8 cellular contexts compared by ENCODE assay signal in the genomic region with DNA sequence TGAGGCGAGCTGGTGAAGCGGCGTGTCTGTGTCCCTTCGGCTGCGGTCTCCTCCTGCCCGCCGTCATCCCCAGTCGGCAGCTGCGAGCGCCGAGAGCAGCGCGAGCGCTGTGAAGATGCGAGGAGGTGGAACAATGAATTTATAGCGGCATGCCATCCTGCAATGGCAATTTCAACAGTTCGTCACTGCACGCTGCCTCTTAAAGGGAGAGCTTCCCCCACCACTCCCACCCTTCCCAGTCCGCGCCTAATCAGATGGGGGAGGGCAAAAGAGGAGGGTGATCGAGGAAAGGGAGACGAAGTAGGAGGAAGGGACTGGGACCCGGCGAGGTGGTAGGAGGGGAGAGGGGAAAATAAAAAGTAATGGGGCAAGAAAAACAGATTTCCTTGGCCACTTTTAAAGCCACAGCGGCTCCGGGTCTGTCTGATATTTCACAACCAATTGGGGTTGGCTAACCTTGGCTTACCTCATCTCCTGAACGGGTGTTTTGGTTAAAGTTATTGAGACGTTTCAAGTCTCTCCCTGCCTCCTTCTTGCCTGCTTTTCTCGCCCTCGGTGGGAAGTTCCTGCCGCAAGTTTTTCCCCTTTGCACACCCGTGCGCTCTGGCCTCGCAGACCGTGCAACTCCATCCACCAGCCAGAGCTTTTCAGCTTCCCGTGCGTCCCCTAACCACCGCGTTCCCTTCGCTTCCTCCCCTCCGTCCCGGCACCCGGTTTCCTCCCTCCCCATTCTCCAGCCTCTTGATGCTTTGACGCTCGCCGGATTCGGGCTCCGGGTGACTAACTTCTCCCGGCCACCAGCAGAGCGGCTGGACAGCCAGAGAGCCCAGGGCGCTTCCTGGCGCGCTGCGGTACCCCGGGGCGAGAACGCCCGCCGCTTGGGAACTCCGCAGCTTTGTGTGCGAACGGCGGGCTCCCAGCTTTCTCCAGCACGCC.
A peak's percentile ranks its signal among the peaks of the same experiment; 100 is the strongest.
DNase-seq lines count a peak whose midpoint lies in the region.

A gene (minus strand): TSS at position 111 of the 936 bp plus-strand sequence. CDS start 697 bp downstream, outside the sequence.

- H3K27me3 ChIP-seq in muscle layer of colon (ENCODE audit: control insufficient read depth in 1 of 2, insufficient read depth in 2 of 2, low read length in 2 of 2) = peaks cover 0 to 13% of the 10 kb centered on the region in 2 donors

- peak within 1 kb of the TSS; percentile 61 for H3K27ac ChIP-seq in muscle layer of colon (ENCODE audit: low read depth, low read length)

- H3K9me3 ChIP-seq in muscle layer of colon (ENCODE audit: low read length) = no peaks in the 10 kb centered on the region

- DNase-seq in GM04503 (ENCODE audit: low read depth) (peak; percentile 77), NOMO-1 treated with dmso at 0.1 percent for 144 hours (lab: John Stamatoyannopoulos, UW; ENCODE audit: unreplicated experiment) (peak; percentile 61), epidermal melanocyte (ENCODE audit: insufficient read length, low spot score) (peak; percentile 45), NCI-H345 (lab: John Stamatoyannopoulos, UW) (no peak), DMS153 treated with DMSO at 0.1 percent for 48 hours (lab: John Stamatoyannopoulos, UW; ENCODE audit: unreplicated experiment) (no peak), UCSD-AML1 (lab: John Stamatoyannopoulos, UW; ENCODE audit: unreplicated experiment) (no peak)
- DNase-seq in stimulated activated CD8-positive, alpha-beta memory T cell treated with anti-CD3 and anti-CD28 coated beads, Interleukin-4, amount 100 ng/mL, for 48 hours = no peak

- H3K4me3 ChIP-seq in muscle layer of colon (ENCODE audit: low read depth in 1 of 2, low read length in 2 of 2) = peak within 1 kb of the TSS; percentile 71 to 72

- peaks cover 3% of the 10 kb centered on the region for H3K4me1 ChIP-seq in muscle layer of colon (ENCODE audit: insufficient read depth, low read length)

- H3K36me3 ChIP-seq in muscle layer of colon (ENCODE audit: insufficient read depth, low read length) = no peaks in the 10 kb centered on the region

- no peak within 1 kb of the TSS for H3K9ac ChIP-seq in muscle layer of colon (ENCODE audit: low read length)

Comparison
In these comparisons a context has a peak if more than half of its experiments do, and no peak if none do; other contexts are left out.
1. DNase-seq: peak in GM04503 (single experiment), NOMO-1 treated with dmso at 0.1 percent for 144 hours (single experiment) and epidermal melanocyte (single experiment); none in NCI-H345 (single experiment), DMS153 treated with DMSO at 0.1 percent for 48 hours (single experiment), stimulated activated CD8-positive, alpha-beta memory T cell treated with anti-CD3 and anti-CD28 coated beads, Interleukin-4, amount 100 ng/mL, for 48 hours (single experiment) and UCSD-AML1 (single experiment).